1 cellular context compared by ENCODE assay signal in the genomic region with DNA sequence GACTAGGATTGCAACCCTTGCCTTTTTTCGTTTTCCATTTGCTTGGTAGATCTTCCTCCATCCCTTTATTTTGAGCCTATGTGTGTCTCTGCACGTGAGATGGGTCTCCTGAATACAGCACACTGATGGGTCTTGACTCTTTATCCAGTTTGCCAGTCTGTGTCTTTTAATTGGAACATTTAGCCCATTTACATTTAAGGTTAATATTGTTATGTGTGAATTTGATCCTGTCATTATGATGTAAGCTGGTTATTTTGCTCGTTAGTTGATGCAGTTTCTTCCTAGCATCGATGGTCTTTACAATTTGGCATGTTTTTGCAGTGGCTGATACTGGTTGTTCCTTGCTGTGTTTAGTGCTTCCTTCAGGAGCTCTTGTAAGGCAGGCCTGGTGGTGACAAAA. TPM values are rescaled to one million over a fixed set of nuclear protein-coding genes. Genes with fewer than 3 reads are reported as not detected.
DNase-seq lines count a peak whose midpoint lies in the region; ATAC-seq, FAIRE-seq and TF ChIP-seq lines count a peak whose summit lies in the region.
"Not testable (repeated sequence)": the region's sequence is repeated elsewhere in the genome, so short reads cannot be mapped to it uniquely, and the experiment has no call there.

No MANE protein-coding gene starts in this region.

- peaks cover 11% of the 10 kb centered on the region for H3K79me2 ChIP-seq in K562 (ENCODE audit: control insufficient read depth, insufficient read depth, low read length)

- not testable (repeated sequence) for H3K4me1 ChIP-seq in K562 (replicated peaks in 1 of 2; ENCODE audit: control insufficient read depth in 2 of 2, insufficient read depth in 2 of 2, low read length in 2 of 2)

- not testable (repeated sequence) for ATAC-seq in K562

- not testable (repeated sequence) for TF ChIP-seq RAD21 in K562 (CRISPR knock-in tag; conservative IDR thresholded peaks at IDR 0.05 in 1 of 2, IDR thresholded peaks at IDR 0.05 in 1 of 2)

- not testable (repeated sequence) for TF ChIP-seq CTCF in K562 (IDR thresholded peaks at IDR 0.05 in 2 of 3, conservative IDR thresholded peaks at IDR 0.05 in 1 of 3; ENCODE audit: insufficient read depth in 2 of 3, low read depth in 1 of 3, low read length in 3 of 3)

- H3K36me3 ChIP-seq in K562 (ENCODE audit: control insufficient read depth, insufficient read depth, low read length) = not testable (repeated sequence)

- H4K20me1 ChIP-seq in K562 (replicated peaks; ENCODE audit: control insufficient read depth, insufficient read depth, low read length) = not testable (repeated sequence)

- not testable (repeated sequence) for H3K27me3 ChIP-seq in K562 (ENCODE audit: control insufficient read depth in 2 of 2, insufficient read depth in 2 of 2, low read length in 2 of 2)

- not testable (repeated sequence) for H2AFZ ChIP-seq in K562 (ENCODE audit: low read depth, low read length)

- intact Hi-C loops in K562 (cut with micrococcal nuclease) = not testable (repeated sequence)

- CTCF ChIA-PET in K562 (lab: Yijun Ruan, JAX; ENCODE audit: low intra/inter-chr PET ratio) = not testable (repeated sequence)

- not testable (repeated sequence) for H3K9me1 ChIP-seq in K562 (ENCODE audit: control insufficient read depth, insufficient read depth, low read length)

- not testable (repeated sequence) for H3K27ac ChIP-seq in K562 (ENCODE audit: extremely low read depth, low read depth, low read length)

- not testable (repeated sequence) for H3K9ac ChIP-seq in K562 (ENCODE audit: insufficient read depth in 1 of 2, low read depth in 2 of 2, low read length in 2 of 2)

- DNase-seq in K562 (ENCODE audit: extremely low read depth in 1 of 4, low spot score in 3 of 4) = not testable (repeated sequence)

- not testable (repeated sequence) for TF ChIP-seq POLR2A in K562 (conservative IDR thresholded peaks at IDR 0.05)

- H3K4me2 ChIP-seq in K562 (ENCODE audit: insufficient read depth, low read length) = not testable (repeated sequence)

- FAIRE-seq in K562 (lab: Jason Lieb, UNC) = not testable (repeated sequence)

- TF ChIP-seq EP300 in K562 (IDR thresholded peaks at IDR 0.05; ENCODE audit: low read length) = not testable (repeated sequence)

- H3K9me3 ChIP-seq in K562 (replicated peaks; ENCODE audit: control insufficient read depth, insufficient read depth, low read depth, low read length) = not testable (repeated sequence)

- WGBS in K562 (ENCODE audit: insufficient coverage, low coverage, missing lambda C conversion rate) = 48% methylated on average over 3 of the region's 4 CpGs

- H3K4me3 ChIP-seq in K562 = not testable (repeated sequence)

- POLR2A ChIA-PET in K562 (lab: Yijun Ruan, JAX) = interaction anchor here (0.8 kb wide), 1 partner anchor 15 kb away, joined by 3 read pairs; no protein-coding TSS in a partner anchor

- in situ Hi-C loops in K562 (cut with MboI) = not testable (repeated sequence)

- BruUV-seq in K562 (replicated peaks; lab: Mats Ljungman, UMichigan) = not testable (repeated sequence)

TF ChIP-seq in K562, 482 proteins besides CTCF, POLR2A, EP300 and RAD21:
- TF ChIP-seq ZNF507 (tag; conservative IDR thresholded peaks at IDR 0.05) = peak; percentile 91

RNA-seq across cellular contexts. Expression of a gene that starts 16.1 kb away (rescaled TPM):
- total RNA-seq in K562 (2011; cell fraction: chromatin; rRNA removed; ENCODE audit: low replicate concordance) = 31.1 and 42.4 TPM in 2 replicates
- total RNA-seq in K562 (2011; cell fraction: nucleolus; rRNA removed) = 35.7 and 38.6 TPM in 2 replicates
- 24.4 and 28.5 TPM in 2 replicates for total RNA-seq in K562 (2011; cell fraction: nucleoplasm; rRNA removed)
- total RNA-seq in K562 (2014; rRNA removed) (19.9 and 21.4 TPM in 2 replicates), K562 (2014; rRNA removed; fragmentation: Illumina TruSeq; extraction: Trizol) (25.3 and 30.4 TPM in 2 replicates), K562 (2015; rRNA removed; fragmentation: Illumina TruSeq; extraction: Trizol) (17.2 and 18.0 TPM in 2 replicates), K562 (2021) (19.2 and 22.1 TPM in 2 replicates)
- polyA plus RNA-seq in K562 (2011; rRNA removed) (15.8 and 21.0 TPM in 2 replicates), K562 (2014; fragmentation: Illumina TruSeq; extraction: Trizol) (18.8 and 20.5 TPM in 2 replicates), K562 (2014; fragmentation: Nextera tagmentation; extraction: Ambion mirVana) (1 to 10 TPM; 4.5 to 5.8 TPM), K562 (2014; rRNA removed) (12.8 and 15.6 TPM in 2 replicates)
- 8.8 and 10.3 TPM in 2 replicates for polyA plus RNA-seq in K562 (2011; cell fraction: cytosol; rRNA removed)
- 15.6 and 16.8 TPM in 2 replicates for polyA plus RNA-seq in K562 (2011; cell fraction: nucleus; rRNA removed)
- 7.6 and 8.9 TPM in 2 replicates for polyA plus RNA-seq in K562 (2012)
- 36.5 and 37.0 TPM in 2 replicates for polyA minus RNA-seq in K562 (2011; rRNA and poly(A)+ RNA removed)
- 15.6 and 17.4 TPM in 2 replicates for polyA minus RNA-seq in K562 (2011; cell fraction: cytosol; rRNA and poly(A)+ RNA removed)
- 34.3 and 49.5 TPM in 2 replicates for polyA minus RNA-seq in K562 (2011; cell fraction: nucleus; rRNA and poly(A)+ RNA removed)
